In the genomic region with DNA sequence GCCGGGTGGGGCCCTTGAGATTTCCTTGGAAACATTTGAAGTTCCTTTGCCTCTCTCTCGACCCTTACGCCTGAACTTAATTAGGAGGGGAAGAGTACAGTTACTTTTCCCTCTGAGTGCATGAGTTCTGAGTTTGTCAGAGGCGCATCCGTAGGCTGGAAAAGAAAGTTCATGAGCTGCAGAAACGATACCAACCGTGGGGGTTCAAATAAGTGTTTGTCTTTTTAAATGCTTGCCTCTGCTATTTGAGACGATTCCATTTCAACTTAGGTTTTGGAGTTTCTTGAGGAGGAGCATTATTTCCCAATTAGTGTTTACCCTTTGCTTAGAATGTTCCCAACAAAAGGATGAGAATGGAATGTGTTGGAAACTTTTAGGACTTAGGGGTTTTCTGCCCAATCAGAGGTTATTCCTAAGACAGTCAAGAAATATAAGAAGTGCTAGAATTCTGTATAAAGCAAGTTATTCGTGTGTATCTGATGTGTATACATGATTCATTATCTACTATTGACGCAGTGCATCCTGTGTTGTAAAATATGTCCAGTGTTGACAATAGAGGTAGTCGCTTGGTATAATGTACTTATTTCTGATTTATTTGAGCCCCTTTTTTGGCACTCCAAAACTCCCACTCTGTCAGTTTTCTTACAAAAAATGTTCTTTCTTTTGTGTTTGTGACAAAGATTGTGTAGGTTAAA, we compare ENCODE assay signal across 8 cellular contexts. TPM values are rescaled to one million over a fixed set of nuclear protein-coding genes. Genes with fewer than 3 reads are reported as not detected.
DNase-seq lines count a peak whose midpoint lies in the region; ATAC-seq and TF ChIP-seq lines count a peak whose summit lies in the region.

No MANE protein-coding gene starts in this region.

- DNase-seq in tibial nerve (ENCODE audit: low spot score in 2 of 2) (no peak), NCI-H2227 treated with DMSO at 0.1 percent for 48 hours (lab: John Stamatoyannopoulos, UW) (no peak)
- no peak for DNase-seq in activated CD4-positive, CD25-positive, alpha-beta regulatory T cell (lab: John Stamatoyannopoulos, UW)

- no peak for TF ChIP-seq RAD21 in liver (IDR thresholded peaks at IDR 0.05)

- ATAC-seq in GM18873 (IDR thresholded peaks at IDR 0.05; ENCODE audit: low FRiP score, unreplicated experiment) (peak; percentile 1), HG03280 (IDR thresholded peaks at IDR 0.05; ENCODE audit: unreplicated experiment) (peak; percentile 8)

- H3K9ac ChIP-seq in liver (ENCODE audit: low read depth in 1 of 2, low read length in 2 of 2) = peak overlapping the region; percentile 57 to 85

- no peak for TF ChIP-seq POLR2A in tibial nerve (IDR thresholded peaks at IDR 0.05)

- peak overlapping the region; percentile 86 for H3K27ac ChIP-seq in 22Rv1
- H3K27ac ChIP-seq in angular gyrus (ENCODE audit: low read depth, low read length) = peak overlapping the region; percentile 92
- peak overlapping the region; percentile 84 to 95 for H3K27ac ChIP-seq in liver (ENCODE audit: low read depth in 1 of 2, low read length in 2 of 2)
- H3K27ac ChIP-seq in tibial nerve = peak overlapping the region; percentile 77 to 96 (median 95)

- no peaks in the 10 kb centered on the region for H3K27me3 ChIP-seq in liver (ENCODE audit: control insufficient read depth in 4 of 4, insufficient read depth in 4 of 4, low read length in 3 of 4)
- no peaks in the 10 kb centered on the region for H3K27me3 ChIP-seq in tibial nerve

- no peak for TF ChIP-seq EP300 in tibial nerve (IDR thresholded peaks at IDR 0.05)

- 2% methylated on average over 11 of the region's 11 CpGs for WGBS in liver
- 1 to 2% methylated on average over 11 of the region's 11 CpGs for WGBS in tibial nerve, 2 donors

- H3K9me3 ChIP-seq in liver (ENCODE audit: control insufficient read depth in 4 of 4, low read length in 3 of 4) (no peaks in the 10 kb centered on the region), tibial nerve (no peaks in the 10 kb centered on the region)

- TF ChIP-seq CTCF in 22Rv1 (IDR thresholded peaks at IDR 0.05) = no peak
- no peak for TF ChIP-seq CTCF in liver (IDR thresholded peaks at IDR 0.05; ENCODE audit: low read depth, low read length, missing input control)
- no peak for TF ChIP-seq CTCF in tibial nerve (IDR thresholded peaks at IDR 0.05)

- H3K4me3 ChIP-seq in liver (ENCODE audit: low read depth in 1 of 3, low read length in 3 of 3) (peak overlapping the region; percentile 73 to 88 (median 86)), tibial nerve (peak overlapping the region; percentile 64 to 96 (median 86))

- peaks cover 0 to 2% (median 0%) of the 10 kb centered on the region in 4 donors for H3K36me3 ChIP-seq in liver (ENCODE audit: control insufficient read depth in 4 of 4, insufficient read depth in 3 of 4, low read depth in 1 of 4, low read length in 3 of 4)
- H3K36me3 ChIP-seq in tibial nerve = peaks cover 0 to 5% (median 0%) of the 10 kb centered on the region in 3 donors

- H3K4me1 ChIP-seq in liver (ENCODE audit: control insufficient read depth in 4 of 4, insufficient read depth in 4 of 4, low read length in 3 of 4) = peaks cover 9 to 23% (median 21%) of the 10 kb centered on the region in 4 donors
- H3K4me1 ChIP-seq in tibial nerve = peaks cover 0 to 37% (median 23%) of the 10 kb centered on the region in 4 donors

TF ChIP-seq in liver, 16 proteins besides CTCF, POLR2A, EP300 and RAD21:
- TF ChIP-seq EGR1 (IDR thresholded peaks at IDR 0.05; ENCODE audit: low read depth in 2 of 2) (no peak), FOXA1 (IDR thresholded peaks at IDR 0.05) (no peak), TAF1 (conservative IDR thresholded peaks at IDR 0.05) (no peak), HNF4G (IDR thresholded peaks at IDR 0.05) (no peak)

RNA-seq across cellular contexts. Expression of gene PIKFYVE, which starts 0.7 kb away (rescaled TPM):
- total RNA-seq in liver (10 to 100 TPM; 14.0 to 23.1 TPM), tibial nerve (10 to 100 TPM; 35.3 to 48.0 (median 39.9) TPM)
- polyA plus RNA-seq in liver = 1 to 10 TPM; 3.5 to 4.2 TPM

RNA-seq across cellular contexts. Expression of gene IDH1, which starts 11.9 kb away (rescaled TPM):
- total RNA-seq in liver = 100 to 1,000 TPM; 144 to 188 TPM
- 100 to 1,000 TPM; 134 to 140 TPM for polyA plus RNA-seq in liver
- 10 to 100 TPM; 45.7 to 68.6 (median 57.7) TPM for total RNA-seq in tibial nerve
